Comparison of ENCODE assay signal across 9 cellular contexts in the genomic region with DNA sequence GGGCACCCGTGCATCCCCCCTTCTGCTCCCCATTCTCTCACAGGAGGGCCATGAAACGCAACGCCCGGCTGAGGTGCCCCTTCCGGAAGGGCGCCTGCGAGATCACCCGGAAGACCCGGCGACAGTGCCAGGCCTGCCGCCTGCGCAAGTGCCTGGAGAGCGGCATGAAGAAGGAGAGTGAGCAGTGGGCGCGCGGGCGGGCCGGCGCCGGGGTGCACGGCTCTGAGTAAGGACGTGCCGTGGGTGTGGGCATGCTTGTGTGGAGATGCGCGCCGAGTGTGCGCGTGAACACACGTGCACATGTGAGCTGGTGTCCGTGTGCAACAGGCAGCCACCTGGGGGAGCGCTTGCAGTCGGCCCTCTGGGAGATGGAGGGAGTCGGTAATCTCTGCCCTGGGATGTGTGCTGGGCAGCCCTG. TPM values are rescaled to one million over a fixed set of nuclear protein-coding genes. Genes with fewer than 3 reads are reported as not detected.
DNase-seq lines count a peak whose midpoint lies in the region; ATAC-seq, FAIRE-seq and TF ChIP-seq lines count a peak whose summit lies in the region.
"Had no signal": no experiment of that assay in that cellular context is flagged by ENCODE, and none has a peak within 500 bp of the region (broad histone marks: within the 10 kb centered on the region; RNA-seq: fewer than 3 reads in every experiment).

No MANE protein-coding gene starts in this region.

- peak overlapping the region; percentile 44 for H3K4me3 ChIP-seq in AG04449 (ENCODE audit: low read depth, low read length)
- peak overlapping the region; percentile 33 to 73 (median 59) for H3K4me3 ChIP-seq in dorsolateral prefrontal cortex
- peak overlapping the region; percentile 75 for H3K4me3 ChIP-seq in thoracic aorta

- H3K36me3 ChIP-seq in thoracic aorta: no peaks in the 10 kb centered on the region

- H3K9me3 ChIP-seq in thoracic aorta: no peaks in the 10 kb centered on the region

- no peak for FAIRE-seq in HTR-8/SVneo (lab: Jason Lieb, UNC)

- POLR2A ChIA-PET in AG04449 (lab: Yijun Ruan, JAX): no interaction called here
- POLR2A ChIA-PET in activated CD4-positive, alpha-beta T cell treated with anti-CD3 and anti-CD28 coated beads for 36 hours (lab: Charles Lee): no interaction called here
- POLR2A ChIA-PET in naive thymus-derived CD8-positive, alpha-beta T cell (lab: Charles Lee): interaction anchor here (1.1 to 2.0 kb wide), 3 partner anchors 82 to 285 kb away, joined by 3 to 7 read pairs (median 4); a partner anchor contains a TSS

- DNase-seq in AG04449 (ENCODE audit: low read depth, low spot score) (no peak), dorsolateral prefrontal cortex (peak in 7 of 10 donors; percentile 6 to 65 (median 50)), thoracic aorta (ENCODE audit: low spot score) (no peak), HTR-8/SVneo (ENCODE audit: insufficient read length, low spot score) (no peak)
- DNase-seq in activated CD4-positive, alpha-beta T cell treated with anti-CD3 and anti-CD28 coated beads for 36 hours: peak; percentile 79
- peak; percentile 18 to 79 (median 39) for DNase-seq in naive thymus-derived CD8-positive, alpha-beta T cell

- H3K27me3 Mint-ChIP-seq in activated CD4-positive, alpha-beta T cell treated with anti-CD3 and anti-CD28 coated beads for 36 hours: no peaks in the 10 kb centered on the region
- H3K27me3 Mint-ChIP-seq in naive thymus-derived CD8-positive, alpha-beta T cell: peaks cover 0 to 8% (median 0%) of the 10 kb centered on the region in 5 donors

- peak overlapping the region; percentile 62 for H3K4me3 Mint-ChIP-seq in activated CD4-positive, alpha-beta T cell treated with anti-CD3 and anti-CD28 coated beads for 36 hours
- peak overlapping the region; percentile 79 to 92 (median 90) for H3K4me3 Mint-ChIP-seq in naive thymus-derived CD8-positive, alpha-beta T cell
- H3K4me3 Mint-ChIP-seq: neural crest cell had no signal

- H3K27ac ChIP-seq in dorsolateral prefrontal cortex (no peak overlapping the region), thoracic aorta (no peak overlapping the region)

- H3K4me1 ChIP-seq in thoracic aorta (ENCODE audit: control insufficient read depth in 1 of 2, low read depth in 2 of 2): peaks cover 3 to 7% of the 10 kb centered on the region in 2 donors

- ATAC-seq in GM19023 (IDR thresholded peaks at IDR 0.05; ENCODE audit: unreplicated experiment) (peak; percentile 87), HG03159 (IDR thresholded peaks at IDR 0.05; ENCODE audit: unreplicated experiment) (peak; percentile 86), thoracic aorta (ENCODE audit: insufficient number of reproducible peaks, low FRiP score, low read depth) (no peak)
- ATAC-seq in activated CD4-positive, alpha-beta T cell treated with anti-CD3 and anti-CD28 coated beads for 36 hours: peak; percentile 90
- ATAC-seq in naive thymus-derived CD8-positive, alpha-beta T cell: peak; percentile 93 to 94

- intact Hi-C loops in activated CD4-positive, alpha-beta T cell treated with anti-CD3 and anti-CD28 coated beads for 36 hours (cut with DNase I, micrococcal nuclease): loop anchor here in 1 of 2 experiments (10.0 kb wide), 1 partner anchor 745 kb away; no protein-coding TSS in a partner anchor
- intact Hi-C loops in dorsolateral prefrontal cortex (cut with DNase I): no loop called here

- H3K27me3 ChIP-seq in dorsolateral prefrontal cortex (peaks cover 0 to 5% (median 0%) of the 10 kb centered on the region in 45 donors), thoracic aorta (replicated peaks; ENCODE audit: insufficient read depth) (no peaks in the 10 kb centered on the region)

- TF ChIP-seq CTCF in AG04449 (IDR thresholded peaks at IDR 0.05; ENCODE audit: insufficient read depth, low read length, missing control alignments): peak; percentile 46
- peak in 9 of 56 donors; percentile 7 to 34 (median 14) for TF ChIP-seq CTCF in dorsolateral prefrontal cortex (IDR thresholded peaks at IDR 0.05 in 54 of 56, conservative IDR thresholded peaks at IDR 0.05 in 2 of 56; ENCODE audit: low read depth in 1 of 56, partially characterized antibody in 56 of 56)
- no peak for TF ChIP-seq CTCF in thoracic aorta (IDR thresholded peaks at IDR 0.05)

- H3K4me1 Mint-ChIP-seq in activated CD4-positive, alpha-beta T cell treated with anti-CD3 and anti-CD28 coated beads for 36 hours: peaks cover 9% of the 10 kb centered on the region
- H3K4me1 Mint-ChIP-seq in naive thymus-derived CD8-positive, alpha-beta T cell: peaks cover 10 to 13% (median 11%) of the 10 kb centered on the region in 4 donors
- H3K4me1 Mint-ChIP-seq: neural crest cell had no signal

- no peaks in the 10 kb centered on the region for H3K9me3 Mint-ChIP-seq in activated CD4-positive, alpha-beta T cell treated with anti-CD3 and anti-CD28 coated beads for 36 hours (ENCODE audit: low read depth)
- no peaks in the 10 kb centered on the region for H3K9me3 Mint-ChIP-seq in naive thymus-derived CD8-positive, alpha-beta T cell
- H3K9me3 Mint-ChIP-seq: neural crest cell had no signal

- CTCF ChIA-PET in AG04449 (lab: Yijun Ruan, JAX): interaction anchor here (1.1 to 3.4 kb wide), 3 partner anchors 10 to 374 kb away, joined by 3 to 14 read pairs (median 3); no protein-coding TSS in a partner anchor
- CTCF ChIA-PET in activated CD4-positive, alpha-beta T cell treated with anti-CD3 and anti-CD28 coated beads for 36 hours (lab: Charles Lee): interaction anchor here (0.8 kb wide), 1 partner anchor 359 kb away, joined by 3 read pairs; no protein-coding TSS in a partner anchor

- H3K27ac Mint-ChIP-seq in activated CD4-positive, alpha-beta T cell treated with anti-CD3 and anti-CD28 coated beads for 36 hours: peak overlapping the region; percentile 65
- H3K27ac Mint-ChIP-seq in naive thymus-derived CD8-positive, alpha-beta T cell: peak overlapping the region; percentile 67 to 91 (median 87)

- no peaks in the 10 kb centered on the region for H3K36me3 Mint-ChIP-seq in activated CD4-positive, alpha-beta T cell treated with anti-CD3 and anti-CD28 coated beads for 36 hours (ENCODE audit: low read depth)
- no peaks in the 10 kb centered on the region for H3K36me3 Mint-ChIP-seq in naive thymus-derived CD8-positive, alpha-beta T cell

RNA-seq across cellular contexts. Expression of a gene that starts 28.1 kb away (rescaled TPM):
- total RNA-seq in activated CD4-positive, alpha-beta T cell treated with anti-CD3 and anti-CD28 coated beads for 36 hours: under 1 TPM; 0.27 to 0.40 TPM
- total RNA-seq in dorsolateral prefrontal cortex (1 to 10 TPM in 7 of 120 experiments, under 1 TPM in 100, not detected in 13; 0.12 to 1.3 (median 0.47) TPM), thoracic aorta (not detected)
- total RNA-seq in naive thymus-derived CD8-positive, alpha-beta T cell: under 1 TPM; 0.86 to 0.91 TPM
- under 1 TPM; 0.17 to 0.42 (median 0.41) TPM for polyA plus RNA-seq in naive thymus-derived CD8-positive, alpha-beta T cell

Comparison
In these comparisons a context has a peak if more than half of its experiments do, and no peak if none do; other contexts are left out.
1. DNase-seq: peak in activated CD4-positive, alpha-beta T cell treated with anti-CD3 and anti-CD28 coated beads for 36 hours (single experiment), dorsolateral prefrontal cortex (7 of 10) and naive thymus-derived CD8-positive, alpha-beta T cell (10 of 10); none in AG04449 (single experiment), thoracic aorta (single experiment) and HTR-8/SVneo (single experiment).
2. Peak in every context shown above with its lines, with median percentiles within 50 percentile points of each other: H3K4me3 ChIP-seq.